19 cellular contexts compared by ENCODE assay signal in genomic region chrX:34521563-34521962, GRCh38.
A peak's percentile ranks its signal among the peaks of the same experiment; 100 is the strongest.
DNase-seq lines count a peak whose midpoint lies in the region; ATAC-seq and TF ChIP-seq lines count a peak whose summit lies in the region.
"Had no signal": no experiment of that assay in that cellular context is flagged by ENCODE, and none has a peak within 500 bp of the region (broad histone marks: within the 10 kb centered on the region; RNA-seq: fewer than 3 reads in every experiment).

No MANE protein-coding gene starts in this region.

- H3K4me2 ChIP-seq in hepatocyte, result no peak overlapping the region

- no peaks in the 10 kb centered on the region for H3K79me2 ChIP-seq in hepatocyte

- no peaks in the 10 kb centered on the region for H3K4me1 ChIP-seq in hepatocyte (ENCODE audit: insufficient read depth)
- H3K4me1 ChIP-seq: foreskin keratinocyte had no signal

- H3K27ac Mint-ChIP-seq in activated naive CD8-positive, alpha-beta T cell treated with anti-CD3 and anti-CD28 coated beads, Interleukin-2, amount 50 U/mL, for 24 hours, result no peak overlapping the region
- H3K27ac Mint-ChIP-seq: activated naive CD8-positive, alpha-beta T cell treated with anti-CD3 and anti-CD28 coated beads, Interleukin-2, amount 10 ng/mL, durations not matched to agents 7 days and 5 days; B cell; dendritic cell treated with granulocyte-macrophage colony-stimulating factor and Interleukin-4, amounts not matched to agents 40 ng/mL and 50 ng/mL, for 4 days; IgD-negative memory B cell; stimulated activated naive CD8-positive, alpha-beta T cell treated with anti-CD3 and anti-CD28 coated beads, Interleukin-15, Interleukin-2, amounts not matched to agents 100 ng/mL and 50 ng/mL, for 24 hours had no signal

- no peaks in the 10 kb centered on the region for H3K36me3 ChIP-seq in hepatocyte (replicated peaks; ENCODE audit: insufficient read depth, low read depth)

- no peak overlapping the region for H3K27ac ChIP-seq in hepatocyte
- H3K27ac ChIP-seq: foreskin keratinocyte had no signal

- peak; percentile 14 for DNase-seq in ACHN
- peak; percentile 7 for DNase-seq in HEK293T (ENCODE audit: extremely low spot score)
- peak; percentile 28 for DNase-seq in SK-MEL-5 (ENCODE audit: low read depth, low spot score)
- no peak for DNase-seq in hepatocyte (ENCODE audit: low spot score)
- no peak for DNase-seq in stimulated activated CD4-positive, alpha-beta T cell treated with anti-CD3 and anti-CD28 coated beads, Interleukin-4, amount 100 ng/mL, for 1 hour
- DNase-seq in activated naive CD8-positive, alpha-beta T cell treated with anti-CD3 and anti-CD28 coated beads, Interleukin-2, amount 50 U/mL, for 24 hours, result no peak
- DNase-seq: activated CD4-positive, CD25-positive, alpha-beta regulatory T cell; activated naive CD8-positive, alpha-beta T cell treated with anti-CD3 and anti-CD28 coated beads, Interleukin-2, amount 10 ng/mL, durations not matched to agents 7 days and 5 days; GDM1; kidney; NCI-H748 treated with DMSO at 0.1 percent for 48 hours; right cardiac atrium had no signal

- H3K9me2 ChIP-seq in hepatocyte (replicated peaks; ENCODE audit: insufficient read depth), result no peaks in the 10 kb centered on the region

- no peak overlapping the region for H3K4me3 Mint-ChIP-seq in activated naive CD8-positive, alpha-beta T cell treated with anti-CD3 and anti-CD28 coated beads, Interleukin-2, amount 50 U/mL, for 24 hours
- H3K4me3 Mint-ChIP-seq: activated naive CD8-positive, alpha-beta T cell treated with anti-CD3 and anti-CD28 coated beads, Interleukin-2, amount 10 ng/mL, durations not matched to agents 7 days and 5 days; B cell; dendritic cell treated with granulocyte-macrophage colony-stimulating factor and Interleukin-4, amounts not matched to agents 40 ng/mL and 50 ng/mL, for 4 days; IgD-negative memory B cell; stimulated activated naive CD8-positive, alpha-beta T cell treated with anti-CD3 and anti-CD28 coated beads, Interleukin-15, Interleukin-2, amounts not matched to agents 100 ng/mL and 50 ng/mL, for 24 hours had no signal

- H3K4me1 Mint-ChIP-seq in activated naive CD8-positive, alpha-beta T cell treated with anti-CD3 and anti-CD28 coated beads, Interleukin-2, amount 50 U/mL, for 24 hours, result no peaks in the 10 kb centered on the region
- H3K4me1 Mint-ChIP-seq: activated naive CD8-positive, alpha-beta T cell treated with anti-CD3 and anti-CD28 coated beads, Interleukin-2, amount 10 ng/mL, durations not matched to agents 7 days and 5 days; B cell; IgD-negative memory B cell had no signal

- POLR2A ChIA-PET in HEK293T (lab: Yijun Ruan, JAX), result no interaction called here

- TF ChIP-seq CTCF in hepatocyte (IDR thresholded peaks at IDR 0.05; ENCODE audit: poor library complexity), result peak; percentile 28

- H3K36me3 Mint-ChIP-seq in activated naive CD8-positive, alpha-beta T cell treated with anti-CD3 and anti-CD28 coated beads, Interleukin-2, amount 50 U/mL, for 24 hours (ENCODE audit: low read depth), result no peaks in the 10 kb centered on the region
- H3K36me3 Mint-ChIP-seq: activated naive CD8-positive, alpha-beta T cell treated with anti-CD3 and anti-CD28 coated beads, Interleukin-2, amount 10 ng/mL, durations not matched to agents 7 days and 5 days had no signal

- no peak overlapping the region for H3K4me3 ChIP-seq in hepatocyte

- H3K27me3 ChIP-seq in hepatocyte, result no peaks in the 10 kb centered on the region
- H3K27me3 ChIP-seq: foreskin keratinocyte had no signal

- WGBS in hepatocyte (ENCODE audit: low lambda C conversion rate, missing lambda C conversion rate), result 38% methylated on average over 2 of the region's 2 CpGs

- in situ Hi-C loops in ACHN (cut with HindIII; ENCODE audit: low pct_ligation_motif_present, low pct_unique_long_range_greater_than_20kb, low sequenced_read_pairs), result no loop called here
- in situ Hi-C loops in SK-MEL-5 (cut with HindIII; ENCODE audit: low pct_unique_long_range_greater_than_20kb, low sequenced_read_pairs), result no loop called here

- H3K27me3 Mint-ChIP-seq in activated naive CD8-positive, alpha-beta T cell treated with anti-CD3 and anti-CD28 coated beads, Interleukin-2, amount 50 U/mL, for 24 hours, result no peaks in the 10 kb centered on the region
- H3K27me3 Mint-ChIP-seq: activated naive CD8-positive, alpha-beta T cell treated with anti-CD3 and anti-CD28 coated beads, Interleukin-2, amount 10 ng/mL, durations not matched to agents 7 days and 5 days; B cell; dendritic cell treated with granulocyte-macrophage colony-stimulating factor and Interleukin-4, amounts not matched to agents 40 ng/mL and 50 ng/mL, for 4 days; IgD-negative memory B cell; stimulated activated naive CD8-positive, alpha-beta T cell treated with anti-CD3 and anti-CD28 coated beads, Interleukin-15, Interleukin-2, amounts not matched to agents 100 ng/mL and 50 ng/mL, for 24 hours had no signal

- no peaks in the 10 kb centered on the region for H3K9me3 Mint-ChIP-seq in activated naive CD8-positive, alpha-beta T cell treated with anti-CD3 and anti-CD28 coated beads, Interleukin-2, amount 50 U/mL, for 24 hours
- H3K9me3 Mint-ChIP-seq: activated naive CD8-positive, alpha-beta T cell treated with anti-CD3 and anti-CD28 coated beads, Interleukin-2, amount 10 ng/mL, durations not matched to agents 7 days and 5 days; dendritic cell treated with granulocyte-macrophage colony-stimulating factor and Interleukin-4, amounts not matched to agents 40 ng/mL and 50 ng/mL, for 4 days had no signal

- H4K20me1 ChIP-seq in hepatocyte (ENCODE audit: insufficient read depth, poor library complexity, severe bottlenecking), result no peaks in the 10 kb centered on the region

- CTCF ChIA-PET in HEK293T (lab: Yijun Ruan, JAX), result no interaction called here

- no peaks in the 10 kb centered on the region for H3K9me3 ChIP-seq in hepatocyte (ENCODE audit: low read depth)

- H2AFZ ChIP-seq in hepatocyte, result no peak overlapping the region

- no peak for ATAC-seq in HG03342 (IDR thresholded peaks at IDR 0.05; ENCODE audit: unreplicated experiment)
- ATAC-seq in GM19023 (IDR thresholded peaks at IDR 0.05; ENCODE audit: unreplicated experiment), result no peak
- no peak for ATAC-seq in activated naive CD8-positive, alpha-beta T cell treated with anti-CD3 and anti-CD28 coated beads, Interleukin-2, amount 50 U/mL, for 24 hours
- ATAC-seq: foreskin keratinocyte, right cardiac atrium had no signal

TF ChIP-seq in HEK293T, 16 proteins besides CTCF, POLR2A, EP300 and RAD21:
- TF ChIP-seq FOXM1 (IDR thresholded peaks at IDR 0.05; ENCODE audit: borderline replicate concordance) (no peak), BHLHE40 (IDR thresholded peaks at IDR 0.05; ENCODE audit: borderline replicate concordance) (no peak), FOXA1 (IDR thresholded peaks at IDR 0.05) (no peak), HDGF (IDR thresholded peaks at IDR 0.05; ENCODE audit: borderline replicate concordance) (no peak), ARNT (IDR thresholded peaks at IDR 0.05) (no peak), L3MBTL2 (conservative IDR thresholded peaks at IDR 0.05) (no peak), CTBP1 (IDR thresholded peaks at IDR 0.05; ENCODE audit: borderline replicate concordance) (no peak), FOXK2 (IDR thresholded peaks at IDR 0.05) (no peak), PKNOX1 (IDR thresholded peaks at IDR 0.05) (no peak), NFRKB (IDR thresholded peaks at IDR 0.05) (no peak)

Comparison
In these comparisons a context has a peak if more than half of its experiments do, and no peak if none do; other contexts are left out.
1. DNase-seq: peak in ACHN (single experiment), HEK293T (single experiment) and SK-MEL-5 (single experiment); none in hepatocyte (single experiment), stimulated activated CD4-positive, alpha-beta T cell treated with anti-CD3 and anti-CD28 coated beads, Interleukin-4, amount 100 ng/mL, for 1 hour (single experiment) and activated naive CD8-positive, alpha-beta T cell treated with anti-CD3 and anti-CD28 coated beads, Interleukin-2, amount 50 U/mL, for 24 hours (single experiment).